28 cellular contexts compared by ENCODE assay signal in genomic region chr5:60685028-60685427, GRCh38.
"Had no signal": no experiment of that assay in that cellular context is flagged by ENCODE, and none has a peak within 500 bp of the region (broad histone marks: within the 10 kb centered on the region; RNA-seq: fewer than 3 reads in every experiment).

No MANE protein-coding gene starts in this region.

- H3K9me3 Mint-ChIP-seq: activated B cell treated with CpG ODN at 0.5 μM for 24 hours; activated CD4-positive, alpha-beta memory T cell treated with anti-CD3 and anti-CD28 coated beads, Interleukin-2, amount 10 ng/mL, durations not matched to agents 7 days and 5 days; activated naive CD4-positive, alpha-beta T cell treated with anti-CD3 and anti-CD28 coated beads for 36 hours; activated T-helper 17 cell treated with anti-CD3 and anti-CD28 coated beads, Interleukin-2, amount 50 U/mL, for 72 hours; central memory CD8-positive, alpha-beta T cell; T-cell had no signal

- H3K27ac Mint-ChIP-seq: activated B cell treated with CpG ODN at 0.5 μM for 24 hours; activated CD4-positive, alpha-beta memory T cell treated with anti-CD3 and anti-CD28 coated beads, Interleukin-2, amount 10 ng/mL, durations not matched to agents 7 days and 5 days; activated naive CD4-positive, alpha-beta T cell treated with anti-CD3 and anti-CD28 coated beads for 36 hours; activated naive CD8-positive, alpha-beta T cell; activated T-helper 17 cell treated with anti-CD3 and anti-CD28 coated beads, Interleukin-2, amount 50 U/mL, for 72 hours; T-cell had no signal

- H3K4me1 Mint-ChIP-seq: central memory CD8-positive, alpha-beta T cell had no signal

- H3K27ac ChIP-seq: SK-N-MC had no signal

- H3K4me3 ChIP-seq: K562, SK-N-MC had no signal

- H3K27me3 Mint-ChIP-seq: activated B cell treated with CpG ODN at 0.5 μM for 24 hours; activated CD4-positive, alpha-beta memory T cell treated with anti-CD3 and anti-CD28 coated beads, Interleukin-2, amount 10 ng/mL, durations not matched to agents 7 days and 5 days; activated naive CD8-positive, alpha-beta T cell; activated T-helper 17 cell treated with anti-CD3 and anti-CD28 coated beads, Interleukin-2, amount 50 U/mL, for 72 hours; central memory CD8-positive, alpha-beta T cell; T-cell had no signal

- ATAC-seq: activated T-helper 17 cell treated with anti-CD3 and anti-CD28 coated beads, Interleukin-2, amount 50 U/mL, for 72 hours; Panc1; Right ventricle myocardium inferior; T-cell had no signal

- DNase-seq: activated B cell treated with CpG ODN at 0.5 μM for 24 hours; activated CD4-positive, alpha-beta memory T cell treated with anti-CD3 and anti-CD28 coated beads, Interleukin-2, amount 10 ng/mL, durations not matched to agents 7 days and 5 days; activated CD4-positive, alpha-beta T cell treated with anti-CD3 and anti-CD28 coated beads for 1 hour; activated CD4-positive, alpha-beta T cell treated with anti-CD3 and anti-CD28 coated beads, Interleukin-2, amount 50 U/mL, for 1 hour; activated gamma-delta T cell; activated naive CD4-positive, alpha-beta T cell treated with anti-CD3 and anti-CD28 coated beads for 36 hours; activated T-cell treated with anti-CD3 and anti-CD28 coated beads for 4 hours; activated T-cell treated with anti-CD3 and anti-CD28 coated beads, Interleukin-2, amount 50 U/mL, for 48 hours; Karpas-422; NCI-H146; NCI-H187 treated with DMSO at 0.1 percent for 48 hours; NCI-H2081 treated with DMSO at 0.1 percent for 48 hours; NCI-H2171 treated with DMSO at 0.1 percent for 48 hours; NCI-H226; NCI-H526; NCI-H774; NK-92 treated with Interleukin-12 subunit alpha and Interleukin-12 subunit beta, amount 100 ng/mL, for 24 hours; RPMI8226; T-cell; T-helper 2 cell; T1000 had no signal

- H3K4me3 Mint-ChIP-seq: activated B cell treated with CpG ODN at 0.5 μM for 24 hours; activated CD4-positive, alpha-beta memory T cell treated with anti-CD3 and anti-CD28 coated beads, Interleukin-2, amount 10 ng/mL, durations not matched to agents 7 days and 5 days; activated naive CD4-positive, alpha-beta T cell treated with anti-CD3 and anti-CD28 coated beads for 36 hours; activated naive CD8-positive, alpha-beta T cell; activated T-helper 17 cell treated with anti-CD3 and anti-CD28 coated beads, Interleukin-2, amount 50 U/mL, for 72 hours; central memory CD8-positive, alpha-beta T cell; T-cell had no signal

- H3K36me3 Mint-ChIP-seq: activated naive CD8-positive, alpha-beta T cell; T-cell had no signal
